Comparison of ENCODE assay signal across 24 cellular contexts in the genomic region with DNA sequence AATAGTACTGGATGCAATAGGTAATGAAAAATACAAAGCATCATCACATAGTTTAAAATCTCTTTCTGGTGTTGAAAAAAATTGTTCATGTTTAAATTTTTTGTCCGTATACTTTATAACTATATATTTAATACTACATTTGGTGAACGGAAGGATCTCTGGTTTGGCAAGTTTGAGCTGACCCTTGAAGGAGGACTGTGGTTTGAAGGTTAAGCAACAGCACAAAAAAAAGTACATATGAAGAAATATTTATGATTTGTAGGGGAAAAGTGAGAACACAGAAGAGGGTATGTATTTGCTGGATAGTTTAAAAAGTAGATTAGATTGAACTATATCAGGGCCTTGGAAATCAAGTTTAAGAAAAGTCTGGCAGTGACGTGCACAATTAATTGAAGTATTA. TPM values are rescaled to one million over a fixed set of nuclear protein-coding genes. Genes with fewer than 3 reads are reported as not detected.
"Had no signal": no experiment of that assay in that cellular context is flagged by ENCODE, and none has a peak within 500 bp of the region (broad histone marks: within the 10 kb centered on the region; RNA-seq: fewer than 3 reads in every experiment).

No MANE protein-coding gene starts in this region.

- DNase-seq: cortex of kidney; dorsolateral prefrontal cortex; effector CD8-positive, alpha-beta T cell; foreskin fibroblast; glutamatergic neuron; kidney; left cardiac atrium; left ventricle myocardium inferior; lower lobe of right lung; natural killer cell; posterior cingulate gyrus; spleen; stimulated activated CD4-positive, alpha-beta T cell treated with anti-CD3 and anti-CD28 coated beads, Interleukin-15, amount 100 ng/mL, for 24 hours; stimulated activated CD4-positive, alpha-beta T cell treated with anti-CD3 and anti-CD28 coated beads, Interleukin-1b, Interleukin-23, amount 100 ng/mL, for 48 hours; stimulated activated CD4-positive, alpha-beta T cell treated with anti-CD3 and anti-CD28 coated beads, Interleukin-4, amount 100 ng/mL, for 4 hours; stimulated activated naive CD4-positive, alpha-beta T cell; stomach; substantia nigra; transverse colon had no signal

- ATAC-seq: gastroesophageal sphincter, left cardiac atrium, lower lobe of right lung, natural killer cell, sciatic nerve had no signal

- H3K27ac ChIP-seq: dorsolateral prefrontal cortex, gastroesophageal sphincter, left ventricle myocardium inferior, lower lobe of right lung, spleen, stomach, thoracic aorta, transverse colon had no signal

- H3K4me1 ChIP-seq: gastroesophageal sphincter, left ventricle myocardium inferior, lower lobe of right lung, spleen, stomach, transverse colon had no signal

- H3K4me3 ChIP-seq: dorsolateral prefrontal cortex, gastroesophageal sphincter, left ventricle myocardium inferior, lower lobe of right lung, spleen, stomach, thoracic aorta, transverse colon had no signal

- H3K9me3 ChIP-seq: gastroesophageal sphincter, left ventricle myocardium inferior, lower lobe of right lung, spleen, stomach, thoracic aorta, transverse colon had no signal

- H3K27me3 ChIP-seq: dorsolateral prefrontal cortex, gastroesophageal sphincter, spleen, stomach, transverse colon had no signal

RNA-seq across cellular contexts. Expression of a gene that starts 24.9 kb away (rescaled TPM):
- total RNA-seq: left cardiac atrium, left ventricle myocardium inferior, lower lobe of right lung, myocyte, sciatic nerve, skeletal muscle tissue, thoracic aorta, transverse colon had no signal
